30 cellular contexts compared by ENCODE assay signal in genomic region chr2:6222296-6222695, GRCh38.
"Had no signal": no experiment of that assay in that cellular context is flagged by ENCODE, and none has a peak within 500 bp of the region (broad histone marks: within the 10 kb centered on the region; RNA-seq: fewer than 3 reads in every experiment).

No MANE protein-coding gene starts in this region.

- H3K36me3 Mint-ChIP-seq: mesothelial cell of epicardium; naive B cell; natural killer cell; stimulated activated naive B cell treated with anti-CD40 and anti-IgM and Interleukin-4, amounts not matched to agents 10 μg/mL and 1 μg/mL and 100 μg/mL, for 72 hours had no signal

- ATAC-seq: left cardiac atrium; left lobe of liver; lower lobe of right lung; natural killer cell; pancreas; right cardiac atrium; sciatic nerve; stimulated activated naive B cell treated with anti-CD40 and anti-IgM and Interleukin-4, amounts not matched to agents 10 μg/mL and 1 μg/mL and 100 μg/mL, for 72 hours; stimulated activated naive CD8-positive, alpha-beta T cell treated with anti-CD3 and anti-CD28 coated beads, Interleukin-15, Interleukin-2, amounts not matched to agents 100 U/mL and 50 U/mL, for 24 hours had no signal

- H3K4me1 ChIP-seq: lower lobe of right lung, pancreas, prostate gland, stomach, testis, transverse colon, upper lobe of left lung, vagina had no signal

- H3K27me3 Mint-ChIP-seq: stimulated activated naive B cell treated with anti-CD40 and anti-IgM and Interleukin-4, amounts not matched to agents 10 μg/mL and 1 μg/mL and 100 μg/mL, for 72 hours had no signal

- H3K9me3 ChIP-seq: lower lobe of right lung, pancreas, prostate gland, stomach, testis, thyroid gland, transverse colon, upper lobe of left lung, vagina had no signal

- H3K4me3 ChIP-seq: lower lobe of right lung, pancreas, prostate gland, skin epidermis, stomach, testis, thyroid gland, transverse colon, upper lobe of left lung, vagina had no signal

- H3K4me3 Mint-ChIP-seq: mesothelial cell of epicardium; natural killer cell; nephron progenitor cell; stimulated activated naive B cell treated with anti-CD40 and anti-IgM and Interleukin-4, amounts not matched to agents 10 μg/mL and 1 μg/mL and 100 μg/mL, for 72 hours had no signal

- H3K27ac Mint-ChIP-seq: mesothelial cell of epicardium; natural killer cell; nephron progenitor cell; stimulated activated naive B cell treated with anti-CD40 and anti-IgM and Interleukin-4, amounts not matched to agents 10 μg/mL and 1 μg/mL and 100 μg/mL, for 72 hours had no signal

- H3K4me1 Mint-ChIP-seq: natural killer cell had no signal

- H3K36me3 ChIP-seq: lower lobe of right lung, pancreas, prostate gland, stomach, thyroid gland, transverse colon, upper lobe of left lung, vagina had no signal

- H3K27me3 ChIP-seq: pancreas, stomach, testis, thyroid gland, transverse colon, upper lobe of left lung, vagina had no signal

- DNase-seq: kidney glomerular epithelial cell; left cardiac atrium; lower lobe of right lung; mesendoderm; naive B cell; natural killer cell; nephron progenitor cell; nucleus accumbens; pancreas; posterior cingulate gyrus; retina; right cardiac atrium; stimulated activated CD4-positive, alpha-beta T cell treated with anti-CD3 and anti-CD28 coated beads, Interleukin-12 subunit alpha, Interleukin-12 subunit beta, amount 100 ng/mL, for 4 hours; stimulated activated CD4-positive, alpha-beta T cell treated with anti-CD3 and anti-CD28 coated beads, Interleukin-15, amount 100 ng/mL, for 24 hours; stimulated activated CD4-positive, alpha-beta T cell treated with anti-CD3 and anti-CD28 coated beads, Interleukin-2, amount 100 ng/mL, for 24 hours; stimulated activated CD4-positive, alpha-beta T cell treated with anti-CD3 and anti-CD28 coated beads, Interleukin-4, amount 100 ng/mL, for 1 hour; stimulated activated naive B cell treated with anti-CD40 and anti-IgM and Interleukin-4, amounts not matched to agents 10 μg/mL and 1 μg/mL and 100 μg/mL, for 72 hours; stimulated activated naive CD8-positive, alpha-beta T cell treated with anti-CD3 and anti-CD28 coated beads, Interleukin-15, Interleukin-2, amounts not matched to agents 100 U/mL and 50 U/mL, for 24 hours; stomach; testis; thyroid gland; transverse colon; upper lobe of left lung had no signal

- H3K27ac ChIP-seq: lower lobe of right lung, pancreas, prostate gland, skin epidermis, stomach, testis, thyroid gland, transverse colon, upper lobe of left lung, vagina had no signal

- H3K9me3 Mint-ChIP-seq: mesothelial cell of epicardium, nephron progenitor cell had no signal

- FAIRE-seq: keratinocyte, pancreas had no signal
